Comparison of ENCODE assay signal across 1 cellular context in the genomic region with DNA sequence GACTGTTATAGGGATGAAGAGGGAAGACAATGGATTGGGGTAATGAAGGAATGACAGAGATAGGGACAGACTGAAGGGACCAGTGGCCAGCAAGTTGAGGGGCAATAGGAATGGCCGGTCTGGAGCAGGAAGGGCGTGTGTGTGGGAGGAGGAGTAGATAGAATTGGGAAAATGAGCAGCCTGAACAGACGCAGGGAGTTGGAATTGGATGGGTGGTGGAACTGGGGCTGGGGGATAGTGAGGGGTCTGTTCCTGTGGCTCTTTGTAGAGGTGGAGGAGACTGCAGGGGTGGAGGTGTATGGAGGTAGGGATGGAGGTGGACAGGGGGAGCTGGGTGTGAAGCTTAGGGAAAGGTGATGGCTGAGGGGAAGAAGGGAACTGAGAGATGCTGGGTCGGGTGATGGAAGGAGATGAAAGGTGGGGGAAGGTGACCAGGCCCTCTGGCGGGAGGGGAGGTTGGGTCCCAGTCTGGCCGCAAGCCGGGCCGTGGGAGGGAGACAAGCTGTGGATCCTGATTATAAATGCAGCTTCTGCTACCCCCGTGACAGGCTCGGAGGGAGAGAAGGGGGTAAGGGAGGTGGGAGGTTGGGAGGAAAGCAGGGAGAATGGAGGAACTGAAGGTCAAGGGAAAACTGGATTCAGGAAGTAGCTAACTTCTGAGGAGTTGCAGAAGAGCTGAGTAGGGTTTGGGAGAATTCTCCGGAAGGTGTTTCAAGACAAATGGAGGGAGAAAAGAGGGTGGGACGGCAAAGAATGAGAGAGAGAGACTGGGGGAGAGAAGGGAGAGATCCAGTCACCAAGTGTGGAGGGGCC.
TF ChIP-seq lines count a peak whose summit lies in the region.

No MANE protein-coding gene starts in this region.

TF ChIP-seq in SK-N-SH, 30 proteins besides CTCF, POLR2A, EP300 and RAD21 (continued from another document):
- TF ChIP-seq, protein P1, sequence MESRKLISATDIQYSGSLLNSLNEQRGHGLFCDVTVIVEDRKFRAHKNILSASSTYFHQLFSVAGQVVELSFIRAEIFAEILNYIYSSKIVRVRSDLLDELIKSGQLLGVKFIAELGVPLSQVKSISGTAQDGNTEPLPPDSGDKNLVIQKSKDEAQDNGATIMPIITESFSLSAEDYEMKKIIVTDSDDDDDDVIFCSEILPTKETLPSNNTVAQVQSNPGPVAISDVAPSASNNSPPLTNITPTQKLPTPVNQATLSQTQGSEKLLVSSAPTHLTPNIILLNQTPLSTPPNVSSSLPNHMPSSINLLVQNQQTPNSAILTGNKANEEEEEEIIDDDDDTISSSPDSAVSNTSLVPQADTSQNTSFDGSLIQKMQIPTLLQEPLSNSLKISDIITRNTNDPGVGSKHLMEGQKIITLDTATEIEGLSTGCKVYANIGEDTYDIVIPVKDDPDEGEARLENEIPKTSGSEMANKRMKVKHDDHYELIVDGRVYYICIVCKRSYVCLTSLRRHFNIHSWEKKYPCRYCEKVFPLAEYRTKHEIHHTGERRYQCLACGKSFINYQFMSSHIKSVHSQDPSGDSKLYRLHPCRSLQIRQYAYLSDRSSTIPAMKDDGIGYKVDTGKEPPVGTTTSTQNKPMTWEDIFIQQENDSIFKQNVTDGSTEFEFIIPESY (IDR thresholded peaks at IDR 0.05; ENCODE audit: borderline replicate concordance, low read depth), result no peak
TF ChIP-seq in SK-N-SH: peak in this region for 1.
